Comparison of ENCODE assay signal across 8 cellular contexts in genomic region chr3:66428733-66429132, GRCh38.
DNase-seq lines count a peak whose midpoint lies in the region; ATAC-seq and TF ChIP-seq lines count a peak whose summit lies in the region.

No MANE protein-coding gene starts in this region.

- H3K27me3 Mint-ChIP-seq in activated CD8-positive, alpha-beta T cell treated with anti-CD3 and anti-CD28 coated beads for 36 hours, result no peaks in the 10 kb centered on the region

- H3K9me3 ChIP-seq in HUES64 (ENCODE audit: insufficient read depth, low read depth, low read length) (peaks cover under 1% of the 10 kb centered on the region; the same call in 1 of the 2 replicates), SK-N-SH (no peaks in the 10 kb centered on the region)

- H3K36me3 ChIP-seq in HUES64 (ENCODE audit: insufficient read depth, low read length), result peaks cover 21% of the 10 kb centered on the region
- H3K36me3 ChIP-seq in SK-N-SH (replicated peaks in 1 of 2; ENCODE audit: control insufficient read depth in 1 of 2, insufficient read depth in 2 of 2, low read length in 1 of 2), result no peaks in the 10 kb centered on the region

- CTCF ChIA-PET in SK-N-SH (lab: Yijun Ruan, JAX), result interaction anchor here (1.0 to 1.4 kb wide), 3 partner anchors 21 to 152 kb away, joined by 3 to 5 read pairs (median 3); no protein-coding TSS in a partner anchor
- CTCF ChIA-PET in activated CD8-positive, alpha-beta T cell treated with anti-CD3 and anti-CD28 coated beads for 36 hours (lab: Charles Lee), result interaction anchor here (1.5 kb wide), 1 partner anchor 50 kb away, joined by 3 read pairs; no protein-coding TSS in a partner anchor

- H3K4me3 Mint-ChIP-seq in activated CD8-positive, alpha-beta T cell treated with anti-CD3 and anti-CD28 coated beads for 36 hours, result no peak overlapping the region

- no peaks in the 10 kb centered on the region for H3F3A ChIP-seq in SK-N-SH (replicated peaks; ENCODE audit: insufficient read depth)

- TF ChIP-seq POLR2A in erythroblast (IDR thresholded peaks at IDR 0.05; ENCODE audit: low read length), result no peak

- WGBS in HUES64, result 67% methylated on average over 5 of the region's 5 CpGs
- WGBS in SK-N-SH (ENCODE audit: low lambda C conversion rate), result 7% methylated on average over 5 of the region's 5 CpGs

- H3K36me3 Mint-ChIP-seq in activated CD8-positive, alpha-beta T cell treated with anti-CD3 and anti-CD28 coated beads for 36 hours (ENCODE audit: low read depth), result peaks cover 3% of the 10 kb centered on the region

- H2AFZ ChIP-seq in SK-N-SH (ENCODE audit: low read depth), result no peak overlapping the region

- peak overlapping the region; percentile 51; the same call in 1 of the 2 replicates for H3K4me2 ChIP-seq in SK-N-SH

- peaks cover 46% of the 10 kb centered on the region for H3K4me1 ChIP-seq in HUES64 (ENCODE audit: insufficient read depth, low read length)
- peaks cover 10 to 15% of the 10 kb centered on the region in 2 experiments for H3K4me1 ChIP-seq in SK-N-SH (ENCODE audit: control insufficient read depth in 1 of 2, insufficient read depth in 2 of 2, low read depth in 1 of 2, low read length in 1 of 2)

- H4K20me1 ChIP-seq in SK-N-SH (ENCODE audit: insufficient read depth), result no peaks in the 10 kb centered on the region

- no peaks in the 10 kb centered on the region for H3K9me3 Mint-ChIP-seq in activated CD8-positive, alpha-beta T cell treated with anti-CD3 and anti-CD28 coated beads for 36 hours

- peak in 1 of 2 experiments; percentile 78; a peak in 1 of 4 replicates for TF ChIP-seq EP300 in SK-N-SH (IDR thresholded peaks at IDR 0.05; ENCODE audit: borderline replicate concordance in 1 of 2, low read depth in 1 of 2, low read length in 1 of 2)

- H3K27me3 ChIP-seq in HUES64 (ENCODE audit: insufficient read depth, low read length) (no peaks in the 10 kb centered on the region), SK-N-SH (ENCODE audit: insufficient read depth) (no peaks in the 10 kb centered on the region)

- POLR2A ChIA-PET in SK-N-SH (lab: Yijun Ruan, JAX), result no interaction called here
- POLR2A ChIA-PET in activated CD8-positive, alpha-beta T cell treated with anti-CD3 and anti-CD28 coated beads for 36 hours (lab: Charles Lee), result no interaction called here

- intact Hi-C loops in activated CD8-positive, alpha-beta T cell treated with anti-CD3 and anti-CD28 coated beads for 36 hours (cut with micrococcal nuclease), result no loop called here

- H3K27ac ChIP-seq in HUES64 (ENCODE audit: low read depth, low read length) (0 out of 2 replicates have a peak overlapping the region, but pooled peaks have one; percentile 38), SK-N-SH (ENCODE audit: low read depth in 2 of 2, low read length in 1 of 2) (peak overlapping the region; percentile 64 to 83)

- H3K27ac Mint-ChIP-seq in activated CD8-positive, alpha-beta T cell treated with anti-CD3 and anti-CD28 coated beads for 36 hours, result no peak overlapping the region

- H3K79me2 ChIP-seq in SK-N-SH (ENCODE audit: insufficient read depth), result no peaks in the 10 kb centered on the region

- no peak for ATAC-seq in activated CD8-positive, alpha-beta T cell treated with anti-CD3 and anti-CD28 coated beads for 36 hours

- DNase-seq in SK-N-SH (peak; percentile 62), glomerular visceral epithelial cell (ENCODE audit: extremely low spot score) (peak; percentile 80), retina (peak; percentile 54), OCI-M1 (lab: John Stamatoyannopoulos, UW) (no peak), erythroblast (lab: John Stamatoyannopoulos, UW) (no peak)
- DNase-seq in activated CD8-positive, alpha-beta T cell treated with anti-CD3 and anti-CD28 coated beads for 36 hours, result no peak
- DNase-seq in stimulated activated CD4-positive, alpha-beta T cell treated with anti-CD3 and anti-CD28 coated beads, Interleukin-1b, Interleukin-23, amount 100 ng/mL, for 48 hours, result no peak

- peak; percentile 9; the same call in 1 of the 2 replicates for TF ChIP-seq RAD21 in SK-N-SH (IDR thresholded peaks at IDR 0.05; ENCODE audit: low read length)

- peaks cover 17% of the 10 kb centered on the region for H3K4me1 Mint-ChIP-seq in activated CD8-positive, alpha-beta T cell treated with anti-CD3 and anti-CD28 coated beads for 36 hours (ENCODE audit: low read depth)

- H3K4me3 ChIP-seq in HUES64 (ENCODE audit: low read length), result no peak overlapping the region
- H3K4me3 ChIP-seq in SK-N-SH (ENCODE audit: low read depth in 2 of 2, low read length in 1 of 2), result no peak overlapping the region

- H3K9ac ChIP-seq in HUES64 (ENCODE audit: low read depth, low read length) (no peak overlapping the region), SK-N-SH (no peak overlapping the region; the same call in 1 of the 2 replicates)

- no peak for TF ChIP-seq CTCF in SK-N-SH (IDR thresholded peaks at IDR 0.05)
- TF ChIP-seq CTCF in activated CD8-positive, alpha-beta T cell treated with anti-CD3 and anti-CD28 coated beads for 36 hours (IDR thresholded peaks at IDR 0.05), result no peak

- no peaks in the 10 kb centered on the region for H3K9me2 ChIP-seq in SK-N-SH

TF ChIP-seq in SK-N-SH, 30 proteins besides CTCF, POLR2A, EP300 and RAD21 (continues in another document):
- TF ChIP-seq SIN3A (IDR thresholded peaks at IDR 0.05; ENCODE audit: borderline replicate concordance, low read depth, low read length) (no peak), USF2 (IDR thresholded peaks at IDR 0.05; ENCODE audit: borderline replicate concordance, low read depth, low read length) (no peak), FOXM1 (IDR thresholded peaks at IDR 0.05; ENCODE audit: low read depth) (no peak), EZH2phosphoT487 (IDR thresholded peaks at IDR 0.05; ENCODE audit: borderline replicate concordance, low read depth) (no peak), TCF12 (IDR thresholded peaks at IDR 0.05) (peak; percentile 97), NFIC (IDR thresholded peaks at IDR 0.05; ENCODE audit: borderline replicate concordance) (peak; percentile 89), PBX3 (IDR thresholded peaks at IDR 0.05) (peak; percentile 72), ZBTB33 (IDR thresholded peaks at IDR 0.05; ENCODE audit: borderline replicate concordance, low read depth) (no peak), RXRA (IDR thresholded peaks at IDR 0.05; ENCODE audit: borderline replicate concordance, low read depth) (peak; percentile 53; the same call in 1 of the 2 replicates), GABPA (IDR thresholded peaks at IDR 0.05; ENCODE audit: low read depth) (peak; percentile 51; the same call in 1 of the 2 replicates), FOSL2 (IDR thresholded peaks at IDR 0.05; ENCODE audit: borderline replicate concordance, low read depth) (peak; percentile 90), ELF1 (IDR thresholded peaks at IDR 0.05) (no peak), MXI1 (IDR thresholded peaks at IDR 0.05; ENCODE audit: low read depth, low read length) (no peak)

Comparison
In these comparisons a context has a peak if more than half of its experiments do, and no peak if none do; other contexts are left out.
1. DNase-seq: peak in SK-N-SH (single experiment), glomerular visceral epithelial cell (single experiment) and retina (single experiment); none in activated CD8-positive, alpha-beta T cell treated with anti-CD3 and anti-CD28 coated beads for 36 hours (single experiment), OCI-M1 (single experiment), stimulated activated CD4-positive, alpha-beta T cell treated with anti-CD3 and anti-CD28 coated beads, Interleukin-1b, Interleukin-23, amount 100 ng/mL, for 48 hours (single experiment) and erythroblast (0 of 2).